ENCODE assay signal across 1 cellular context in genomic region chr4:38785901-38786402, GRCh38.
TF ChIP-seq lines count a peak whose summit lies in the region.

No MANE protein-coding gene starts in this region.

TF ChIP-seq in K562, 482 proteins besides CTCF, POLR2A, EP300 and RAD21:
- TF ChIP-seq SPI1 (IDR thresholded peaks at IDR 0.05; ENCODE audit: borderline replicate concordance, low read depth, low read length): no peak
- TF ChIP-seq ZBTB26 (CRISPR knock-in tag; IDR thresholded peaks at IDR 0.05): no peak
- no peak for TF ChIP-seq ZNF830 (CRISPR knock-in tag; IDR thresholded peaks at IDR 0.05)
- no peak for TF ChIP-seq CC2D1A (IDR thresholded peaks at IDR 0.05)
- no peak for TF ChIP-seq TCF7 (IDR thresholded peaks at IDR 0.05; ENCODE audit: borderline replicate concordance)
- TF ChIP-seq MXI1 (IDR thresholded peaks at IDR 0.05; ENCODE audit: low read depth, low read length): no peak
- TF ChIP-seq ZBTB9 (CRISPR knock-in tag; IDR thresholded peaks at IDR 0.05): no peak
- no peak for TF ChIP-seq PHF21A (IDR thresholded peaks at IDR 0.05; ENCODE audit: borderline replicate concordance, low read depth)
- no peak for TF ChIP-seq TGIF2 (CRISPR knock-in tag; IDR thresholded peaks at IDR 0.05)
- no peak for TF ChIP-seq DDX20 (tag; IDR thresholded peaks at IDR 0.05; ENCODE audit: low read depth)
- no peak for TF ChIP-seq ZNF766 (CRISPR knock-in tag; conservative IDR thresholded peaks at IDR 0.05)
- no peak for TF ChIP-seq ZNF76 (CRISPR knock-in tag; IDR thresholded peaks at IDR 0.05; ENCODE audit: borderline replicate concordance)
- TF ChIP-seq HIVEP1 (CRISPR knock-in tag; IDR thresholded peaks at IDR 0.05): no peak
- no peak for TF ChIP-seq FOXJ2 (tag; IDR thresholded peaks at IDR 0.05)
